In the genomic region with DNA sequence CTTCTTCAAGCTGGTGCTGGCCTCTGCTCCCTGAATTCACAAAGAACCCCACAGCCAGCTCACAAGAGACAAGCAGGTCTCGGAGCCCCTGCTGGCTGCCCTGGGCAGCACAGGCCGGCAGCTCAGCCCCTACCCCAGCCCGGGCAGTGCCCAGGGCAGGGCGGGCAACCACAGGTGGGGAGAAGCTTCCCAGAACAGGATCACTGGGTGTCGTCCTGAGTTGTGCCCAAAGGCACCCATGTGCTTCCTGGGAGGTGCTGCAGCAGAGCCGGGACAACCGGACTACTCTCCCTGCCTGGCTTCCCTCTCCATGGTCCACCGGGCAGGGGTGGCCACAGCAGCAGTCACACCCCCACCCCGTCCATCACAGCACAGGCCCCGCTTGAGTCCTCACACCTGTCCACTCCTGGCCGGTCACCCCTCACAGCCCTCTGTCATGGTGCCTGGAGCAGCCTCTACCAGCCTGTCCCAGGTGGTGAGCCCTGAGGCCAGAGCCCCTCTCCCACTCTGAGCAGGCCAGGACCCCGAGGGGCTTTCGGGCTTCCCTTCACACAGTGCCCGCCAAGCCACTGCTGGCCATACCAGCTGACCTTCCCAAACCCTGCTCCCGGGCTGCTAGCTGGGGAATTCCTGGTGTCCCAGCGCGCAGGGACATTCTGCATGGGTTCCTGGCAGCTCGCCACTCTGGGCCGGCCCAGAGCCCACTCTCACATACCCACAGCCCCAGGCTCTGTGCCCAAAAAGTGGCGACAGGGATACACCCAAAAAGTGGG, we compare ENCODE assay signal across 12 cellular contexts. TPM values are rescaled to one million over a fixed set of nuclear protein-coding genes. Genes with fewer than 3 reads are reported as not detected.
DNase-seq lines count a peak whose midpoint lies in the region; ATAC-seq, FAIRE-seq and TF ChIP-seq lines count a peak whose summit lies in the region.
"Had no signal": no experiment of that assay in that cellular context is flagged by ENCODE, and none has a peak within 500 bp of the region (broad histone marks: within the 10 kb centered on the region; RNA-seq: fewer than 3 reads in every experiment).

No MANE protein-coding gene starts in this region.

- H3K4me1 ChIP-seq in HCT116 (ENCODE audit: control insufficient read depth in 1 of 2, insufficient read depth in 2 of 2, low read length in 2 of 2) = no peaks in the 10 kb centered on the region

- no peak overlapping the region for H3K4me2 ChIP-seq in HCT116 (ENCODE audit: low read length)

- no peak for TF ChIP-seq RAD21 in HCT116 (IDR thresholded peaks at IDR 0.05; ENCODE audit: low read depth)

- no peaks in the 10 kb centered on the region for H3K36me3 Mint-ChIP-seq in nephron progenitor cell (ENCODE audit: low read depth)
- H3K36me3 Mint-ChIP-seq: immature natural killer cell, T-cell had no signal

- DNase-seq in HCT116 (ENCODE audit: low read depth, low spot score) (no peak), bronchial epithelial cell (ENCODE audit: low read depth) (no peak), nephron progenitor cell (no peak), MV-4-11 (lab: John Stamatoyannopoulos, UW) (no peak), UCSD-AML1 (lab: John Stamatoyannopoulos, UW; ENCODE audit: unreplicated experiment) (no peak), kidney tubule cell (ENCODE audit: low spot score) (no peak)
- DNase-seq in activated T-cell treated with anti-CD3 and anti-CD28 coated beads, Interleukin-2, amount 50 U/mL, for 1 hour = no peak
- DNase-seq: immature natural killer cell, NCI-H510A treated with DMSO at 0.1 percent for 48 hours had no signal

- RAD21 ChIA-PET in HCT116 (lab: Charles Lee; ENCODE audit: low non-redundant PET in 1 of 2, low total read pairs in 2 of 2, uncharacterized antibody in 2 of 2, unreplicated experiment in 2 of 2) = interaction anchor here in 1 of 2 experiments (0.7 kb wide), 1 partner anchor 10 kb away, joined by 5 read pairs; no protein-coding TSS in a partner anchor

- no peaks in the 10 kb centered on the region for H4K20me1 ChIP-seq in HCT116 (ENCODE audit: insufficient read depth)

- H3K4me3 Mint-ChIP-seq in nephron progenitor cell = no peak overlapping the region
- H3K4me3 Mint-ChIP-seq: T-cell had no signal

- POLR2A ChIA-PET in HCT116 (lab: Charles Lee) = no interaction called here

- no peak for TF ChIP-seq POLR2A in HCT116 (IDR thresholded peaks at IDR 0.05; ENCODE audit: borderline replicate concordance, extremely low read depth, insufficient read depth, insufficient read length)

- peaks cover 3% of the 10 kb centered on the region for H3K9me3 Mint-ChIP-seq in nephron progenitor cell
- H3K9me3 Mint-ChIP-seq: activated T-helper 1 cell treated with anti-CD3 and anti-CD28 coated beads, Interleukin-12 subunit alpha, Interleukin-12 subunit beta, Interleukin-2, Interleukin-4 antibody, amounts not matched to agents 30 ng/mL and 10 ng/mL and 1 ng/mL, durations not matched to agents 14 hours and 24 hours and 36 hours; T-cell had no signal

- CTCF ChIA-PET in HCT116 (lab: Charles Lee) = no interaction called here

- no peaks in the 10 kb centered on the region for H3K79me2 ChIP-seq in HCT116 (ENCODE audit: insufficient read depth, low read length)

- H3K36me3 ChIP-seq in HCT116 (ENCODE audit: control insufficient read depth in 1 of 2, insufficient read depth in 2 of 2, low read length in 2 of 2) = no peaks in the 10 kb centered on the region
- H3K36me3 ChIP-seq in bronchial epithelial cell (ENCODE audit: control insufficient read depth, insufficient read depth, low read length) = no peaks in the 10 kb centered on the region

- intact Hi-C loops in HCT116 (cut with micrococcal nuclease) = loop anchor here (2.0 kb wide), 1 partner anchor 199 kb away; no protein-coding TSS in a partner anchor

- H3K9me3 ChIP-seq in HCT116 (ENCODE audit: control insufficient read depth in 1 of 2, insufficient read depth in 1 of 2, low read depth in 1 of 2, low read length in 2 of 2) = no peaks in the 10 kb centered on the region

- H3K27me3 ChIP-seq in HCT116 (ENCODE audit: insufficient read depth, low read length) (no peaks in the 10 kb centered on the region), bronchial epithelial cell (ENCODE audit: control insufficient read depth, insufficient read depth, low read length) (peaks cover 26% of the 10 kb centered on the region)

- H3K27ac ChIP-seq in C4-2B (no peak overlapping the region), HCT116 (ENCODE audit: low read depth, low read length) (no peak overlapping the region)

- peak; percentile 73 for ATAC-seq in HCT116
- ATAC-seq: T-cell had no signal

- H3K4me1 Mint-ChIP-seq in nephron progenitor cell = peaks cover 9% of the 10 kb centered on the region

- no peak for FAIRE-seq in bronchial epithelial cell (lab: Jason Lieb, UNC)

- peaks cover 71% of the 10 kb centered on the region for H3K27me3 Mint-ChIP-seq in nephron progenitor cell (ENCODE audit: low read depth, poor library complexity)

- no peaks in the 10 kb centered on the region for H3K9me2 ChIP-seq in HCT116 (ENCODE audit: insufficient read depth)

- peak; percentile 37 for TF ChIP-seq CTCF in C4-2B (conservative IDR thresholded peaks at IDR 0.05)
- TF ChIP-seq CTCF in HCT116 (IDR thresholded peaks at IDR 0.05 in 2 of 3, conservative IDR thresholded peaks at IDR 0.05 in 1 of 3; ENCODE audit: borderline replicate concordance in 1 of 3, insufficient read depth in 1 of 3, low read depth in 2 of 3, low read length in 2 of 3) = peak; percentile 14 to 52 (median 40); a peak in 5 of 6 replicates
- TF ChIP-seq CTCF in bronchial epithelial cell (IDR thresholded peaks at IDR 0.05; ENCODE audit: insufficient read depth, low read length, severe bottlenecking) = peak; percentile 2
- TF ChIP-seq CTCF in nephron progenitor cell (IDR thresholded peaks at IDR 0.05) = peak; percentile 29

- H3K4me3 ChIP-seq in HCT116 (replicated peaks in 1 of 2; ENCODE audit: low read depth in 1 of 2, low read length in 2 of 2) = no peak overlapping the region
- no peak overlapping the region for H3K4me3 ChIP-seq in bronchial epithelial cell (ENCODE audit: low read depth, low read length)

- H3K9ac ChIP-seq in HCT116 (ENCODE audit: low read length) = no peak overlapping the region

- BruUV-seq in HCT116 (replicated peaks; lab: Mats Ljungman, UMichigan) = no TSS peak

- no peak overlapping the region for H3K27ac Mint-ChIP-seq in nephron progenitor cell
- H3K27ac Mint-ChIP-seq: activated T-helper 1 cell treated with anti-CD3 and anti-CD28 coated beads, Interleukin-12 subunit alpha, Interleukin-12 subunit beta, Interleukin-2, Interleukin-4 antibody, amounts not matched to agents 30 ng/mL and 10 ng/mL and 1 ng/mL, durations not matched to agents 14 hours and 24 hours and 36 hours had no signal

- no peak overlapping the region for H2AFZ ChIP-seq in HCT116 (ENCODE audit: low read depth, low read length, poor library complexity, severe bottlenecking)

TF ChIP-seq in HCT116, 20 proteins besides CTCF, POLR2A, EP300 and RAD21:
- TF ChIP-seq FOSL1 (IDR thresholded peaks at IDR 0.05; ENCODE audit: low read depth) (no peak), EZH2 (IDR thresholded peaks at IDR 0.05) (no peak)

RNA-seq across cellular contexts. Expression of gene RASGEF1A, which starts 3.1 kb away (rescaled TPM):
- total RNA-seq in HCT116 (2021; ENCODE audit: unreplicated experiment) (19.3 TPM), bronchial epithelial cell (12.1 and 19.7 TPM in 2 replicates)
- 22.8 and 27.9 TPM in 2 replicates for polyA plus RNA-seq in HCT116 (2012)
